ENCODE assay signal across 1 cellular context in genomic region chr7:4738711-4739527, GRCh38.
TF ChIP-seq lines count a peak whose summit lies in the region.

No MANE protein-coding gene starts in this region.

TF ChIP-seq in K562, 482 proteins besides CTCF, POLR2A, EP300 and RAD21 (continued from another document and continues in another):
- TF ChIP-seq ZBTB40 (IDR thresholded peaks at IDR 0.05) (0 out of 2 replicates have a peak, but pooled peaks have one; percentile 41), ZBTB40 (CRISPR knock-in tag; IDR thresholded peaks at IDR 0.05) (no peak), TAF7 (tag; IDR thresholded peaks at IDR 0.05) (no peak), MEIS2 (IDR thresholded peaks at IDR 0.05; ENCODE audit: partially characterized antibody) (no peak), POU5F1 (IDR thresholded peaks at IDR 0.05; ENCODE audit: borderline replicate concordance, low read depth, low read length, partially characterized antibody) (no peak), MYBL2 (IDR thresholded peaks at IDR 0.05; ENCODE audit: low read depth) (no peak), MYBL2 (CRISPR knock-in tag; IDR thresholded peaks at IDR 0.05; ENCODE audit: borderline replicate concordance) (no peak), CC2D1A (IDR thresholded peaks at IDR 0.05) (no peak), ELK3 (CRISPR knock-in tag; IDR thresholded peaks at IDR 0.05) (no peak), ATF3 (IDR thresholded peaks at IDR 0.05) (peak; percentile 66), ATF3 (CRISPR knock-in tag; conservative IDR thresholded peaks at IDR 0.05) (0 out of 2 replicates have a peak, but pooled peaks have one; percentile 26), ZNF583 (CRISPR knock-in tag; IDR thresholded peaks at IDR 0.05) (no peak), MIER1 (IDR thresholded peaks at IDR 0.05; ENCODE audit: low read depth) (no peak), NR1H2 (CRISPR knock-in tag; IDR thresholded peaks at IDR 0.05) (no peak), NEUROD1 (IDR thresholded peaks at IDR 0.05; ENCODE audit: borderline replicate concordance, low read depth, low read length, partially characterized antibody) (peak; percentile 41), ETS2 (tag; IDR thresholded peaks at IDR 0.05; ENCODE audit: borderline replicate concordance, poor library complexity, severe bottlenecking) (no peak), SRSF1 (IDR thresholded peaks at IDR 0.05; ENCODE audit: low read depth, low read length) (no peak), TCF15 (CRISPR knock-in tag; IDR thresholded peaks at IDR 0.05) (no peak), MAFF (IDR thresholded peaks at IDR 0.05; ENCODE audit: low read length) (peak; percentile 89), NCOA2 (IDR thresholded peaks at IDR 0.05; ENCODE audit: partially characterized antibody in 2 of 2) (no peak), CSDE1 (IDR thresholded peaks at IDR 0.05) (no peak), DDX20 (tag; IDR thresholded peaks at IDR 0.05; ENCODE audit: low read depth) (no peak), JUND (IDR thresholded peaks at IDR 0.05; ENCODE audit: borderline replicate concordance, low read depth, low read length) (peak; percentile 77), JUND (tag; IDR thresholded peaks at IDR 0.05; ENCODE audit: borderline replicate concordance, low read depth, low read length) (peak; percentile 63; the same call in 2 of the 3 replicates), KAT2B (IDR thresholded peaks at IDR 0.05; ENCODE audit: low read depth, low read length) (no peak), SNAPC5 (CRISPR knock-in tag; IDR thresholded peaks at IDR 0.05) (no peak), TEAD1 (CRISPR knock-in tag; IDR thresholded peaks at IDR 0.05) (peak in 1 of 2 experiments; percentile 5; a peak in 1 of 4 replicates), GTF2B (IDR thresholded peaks at IDR 0.05; ENCODE audit: extremely low read depth, insufficient read length) (no peak), PTRF (tag; IDR thresholded peaks at IDR 0.05) (no peak), ZNF655 (CRISPR knock-in tag; IDR thresholded peaks at IDR 0.05) (no peak), SUPT5H (IDR thresholded peaks at IDR 0.05) (peak; percentile 41; the same call in 1 of the 2 replicates), CREB5 (CRISPR knock-in tag; IDR thresholded peaks at IDR 0.05) (no peak), ZKSCAN1 (IDR thresholded peaks at IDR 0.05; ENCODE audit: low read depth, low read length) (no peak), RBM39 (optimal IDR thresholded peaks at IDR 0.05; ENCODE audit: low read depth, low read length) (peak; percentile 16), ZNF436 (CRISPR knock-in tag; IDR thresholded peaks at IDR 0.05) (no peak), ZNF197 (CRISPR knock-in tag; IDR thresholded peaks at IDR 0.05; ENCODE audit: low read depth) (no peak), ARID1B (IDR thresholded peaks at IDR 0.05) (peak; percentile 88), REST (CRISPR knock-in tag; IDR thresholded peaks at IDR 0.05; ENCODE audit: low read depth) (no peak), JUNB (CRISPR knock-in tag; conservative IDR thresholded peaks at IDR 0.05) (no peak), MAZ (CRISPR knock-in tag; conservative IDR thresholded peaks at IDR 0.05 in 1 of 2, IDR thresholded peaks at IDR 0.05 in 1 of 2) (0 out of 4 replicates have a peak, but pooled peaks of 1 of the 2 experiments have one; percentile 21), NR4A1 (CRISPR knock-in tag; IDR thresholded peaks at IDR 0.05) (no peak), NR4A1 (tag; IDR thresholded peaks at IDR 0.05) (no peak), MEF2D (tag; conservative IDR thresholded peaks at IDR 0.05; ENCODE audit: low read depth) (no peak), ZNF830 (CRISPR knock-in tag; IDR thresholded peaks at IDR 0.05) (no peak), EP400 (IDR thresholded peaks at IDR 0.05) (peak; percentile 80), TRIM28 (IDR thresholded peaks at IDR 0.05) (no peak), TFE3 (CRISPR knock-in tag; IDR thresholded peaks at IDR 0.05) (no peak), CBFA2T3 (IDR thresholded peaks at IDR 0.05) (peak; percentile 81)
